1 cellular context compared by ENCODE assay signal in genomic region chr18:39796413-39796812, GRCh38.
TF ChIP-seq lines count a peak whose summit lies in the region.

No MANE protein-coding gene starts in this region.

TF ChIP-seq in K562, 482 proteins besides CTCF, POLR2A, EP300 and RAD21 (continued from another document):
- TF ChIP-seq ZNF449 (CRISPR knock-in tag; IDR thresholded peaks at IDR 0.05) (no peak), ARID2 (IDR thresholded peaks at IDR 0.05) (no peak), ZNF583 (CRISPR knock-in tag; IDR thresholded peaks at IDR 0.05) (no peak), ZNF76 (CRISPR knock-in tag; IDR thresholded peaks at IDR 0.05; ENCODE audit: borderline replicate concordance) (no peak)
- TF ChIP-seq, protein P1, sequence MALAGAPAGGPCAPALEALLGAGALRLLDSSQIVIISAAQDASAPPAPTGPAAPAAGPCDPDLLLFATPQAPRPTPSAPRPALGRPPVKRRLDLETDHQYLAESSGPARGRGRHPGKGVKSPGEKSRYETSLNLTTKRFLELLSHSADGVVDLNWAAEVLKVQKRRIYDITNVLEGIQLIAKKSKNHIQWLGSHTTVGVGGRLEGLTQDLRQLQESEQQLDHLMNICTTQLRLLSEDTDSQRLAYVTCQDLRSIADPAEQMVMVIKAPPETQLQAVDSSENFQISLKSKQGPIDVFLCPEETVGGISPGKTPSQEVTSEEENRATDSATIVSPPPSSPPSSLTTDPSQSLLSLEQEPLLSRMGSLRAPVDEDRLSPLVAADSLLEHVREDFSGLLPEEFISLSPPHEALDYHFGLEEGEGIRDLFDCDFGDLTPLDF (CRISPR knock-in tag; IDR thresholded peaks at IDR 0.05) = no peak
